In the genomic region with DNA sequence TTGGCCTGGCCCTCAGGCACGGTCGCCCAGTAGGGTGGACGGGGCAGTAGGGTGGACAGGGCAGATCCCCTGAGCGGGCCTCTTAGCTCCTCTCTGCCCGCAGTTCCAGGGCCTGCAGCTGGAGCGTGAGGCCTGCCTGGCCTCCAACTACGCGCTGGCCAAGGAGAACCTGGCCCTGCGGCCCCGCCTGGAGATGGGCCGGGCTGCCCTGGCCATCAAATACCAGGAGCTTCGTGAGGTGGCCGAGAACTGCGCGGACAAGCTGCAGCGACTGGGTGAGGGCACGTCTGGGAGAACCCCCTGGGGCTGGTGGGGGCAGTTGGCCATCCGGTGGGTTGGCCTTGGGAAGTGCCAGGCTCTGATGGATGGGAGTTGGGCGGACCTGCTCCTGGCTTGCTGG, we compare ENCODE assay signal across 1 cellular context.
TF ChIP-seq lines count a peak whose summit lies in the region.

No MANE protein-coding gene starts in this region.

TF ChIP-seq in WTC11, 78 proteins besides CTCF, POLR2A, EP300 and RAD21 (continued from another document):
- TF ChIP-seq ZNF532 (CRISPR knock-in tag; IDR thresholded peaks at IDR 0.05; ENCODE audit: borderline replicate concordance), result no peak
